In the genomic region with DNA sequence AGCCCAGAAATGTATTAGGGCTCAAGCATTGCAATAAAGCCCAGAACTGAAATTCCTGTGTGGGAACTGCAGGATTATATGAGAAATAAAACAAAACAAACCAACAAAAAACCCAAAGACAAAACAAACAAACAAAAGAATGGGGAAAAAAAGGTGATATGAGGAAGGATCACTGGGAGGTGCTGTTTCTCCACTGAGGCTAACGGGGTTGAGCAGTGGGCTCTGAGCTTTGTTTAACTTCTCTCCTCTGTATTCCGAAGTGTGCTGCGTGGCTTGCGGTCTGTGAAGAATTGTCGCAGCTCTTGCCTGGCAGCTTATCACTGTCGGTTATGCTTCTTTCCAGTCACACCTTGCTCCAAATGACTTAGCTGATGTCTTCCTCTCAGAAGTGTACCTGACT, we compare ENCODE assay signal across 19 cellular contexts.
A peak's percentile ranks its signal among the peaks of the same experiment; 100 is the strongest.
DNase-seq lines count a peak whose midpoint lies in the region; ATAC-seq and TF ChIP-seq lines count a peak whose summit lies in the region.
"Had no signal": no experiment of that assay in that cellular context is flagged by ENCODE, and none has a peak within 500 bp of the region (broad histone marks: within the 10 kb centered on the region; RNA-seq: fewer than 3 reads in every experiment).

No MANE protein-coding gene starts in this region.

- no peaks in the 10 kb centered on the region for H3K79me2 ChIP-seq in SK-N-SH (ENCODE audit: insufficient read depth)

- H3K4me3 ChIP-seq in SK-N-SH (ENCODE audit: low read depth in 2 of 2, low read length in 1 of 2), result peak overlapping the region in 1 of 2 experiments; percentile 4; a peak in 1 of 4 replicates
- H3K4me3 ChIP-seq: heart right ventricle, right atrium auricular region, tibial nerve had no signal

- peaks cover 7% of the 10 kb centered on the region; the same call in 1 of the 2 replicates for H3K9me3 ChIP-seq in SK-N-SH

- no peak overlapping the region for H3K4me2 ChIP-seq in SK-N-SH

- CTCF ChIA-PET in SK-N-SH (lab: Yijun Ruan, JAX), result interaction anchor here (0.8 to 2.5 kb wide), 8 partner anchors 15 to 945 kb away, joined by 3 to 7 read pairs (median 3); no protein-coding TSS in a partner anchor

- TF ChIP-seq RAD21 in SK-N-SH (IDR thresholded peaks at IDR 0.05; ENCODE audit: low read length), result peak; percentile 36; the same call in 1 of the 2 replicates

- H2AFZ ChIP-seq in SK-N-SH (ENCODE audit: low read depth), result no peak overlapping the region

- WGBS in SK-N-SH (ENCODE audit: low lambda C conversion rate), result 55% methylated on average over 6 of the region's 6 CpGs

- no peaks in the 10 kb centered on the region for H3K9me2 ChIP-seq in SK-N-SH

- no peak overlapping the region for H3K27ac ChIP-seq in SK-N-SH (ENCODE audit: low read depth in 2 of 2, low read length in 1 of 2)
- H3K27ac ChIP-seq: heart right ventricle, right atrium auricular region, tibial nerve had no signal

- H3K4me1 ChIP-seq in SK-N-SH (ENCODE audit: control insufficient read depth in 1 of 2, insufficient read depth in 2 of 2, low read depth in 1 of 2, low read length in 1 of 2), result no peaks in the 10 kb centered on the region
- H3K4me1 ChIP-seq: heart right ventricle, right atrium auricular region had no signal

- peaks cover 5% of the 10 kb centered on the region for H3K36me3 Mint-ChIP-seq in type B pancreatic cell
- H3K36me3 Mint-ChIP-seq: CD8-positive, alpha-beta T cell had no signal

- peaks cover 10% of the 10 kb centered on the region for H3K4me1 Mint-ChIP-seq in type B pancreatic cell (ENCODE audit: unreplicated experiment)

- no peaks in the 10 kb centered on the region for H3K27me3 ChIP-seq in SK-N-SH (ENCODE audit: insufficient read depth)
- H3K27me3 ChIP-seq: right atrium auricular region, tibial nerve had no signal

- no peak for TF ChIP-seq CTCF in SK-N-SH (IDR thresholded peaks at IDR 0.05)
- TF ChIP-seq CTCF in type B pancreatic cell (conservative IDR thresholded peaks at IDR 0.05), result peak; percentile 66

- H3K27me3 Mint-ChIP-seq in type B pancreatic cell, result peaks cover 37% of the 10 kb centered on the region

- no peak overlapping the region for H3K4me3 Mint-ChIP-seq in type B pancreatic cell
- H3K4me3 Mint-ChIP-seq: CD8-positive, alpha-beta T cell; natural killer cell treated with Interleukin-12 subunit alpha and Interleukin-12 subunit beta and Interleukin-15 and Interleukin-18, amount 100 ng/mL, for 72 hours had no signal

- POLR2A ChIA-PET in SK-N-SH (lab: Yijun Ruan, JAX), result no interaction called here

- H4K20me1 ChIP-seq in SK-N-SH (ENCODE audit: insufficient read depth), result no peaks in the 10 kb centered on the region

- no peak for ATAC-seq in SK-N-SH treated with all-trans-retinoic acid at 6 μM for 48 hours
- no peak for ATAC-seq in HG03469 (IDR thresholded peaks at IDR 0.05; ENCODE audit: unreplicated experiment)
- ATAC-seq: CD8-positive, alpha-beta T cell; heart right ventricle; natural killer cell treated with Interleukin-12 subunit alpha and Interleukin-12 subunit beta and Interleukin-15 and Interleukin-18, amount 100 ng/mL, for 72 hours had no signal

- no peaks in the 10 kb centered on the region for H3K36me3 ChIP-seq in SK-N-SH (replicated peaks in 1 of 2; ENCODE audit: control insufficient read depth in 1 of 2, insufficient read depth in 2 of 2, low read length in 1 of 2)
- H3K36me3 ChIP-seq: heart right ventricle, right atrium auricular region, tibial nerve had no signal

- peaks cover 5% of the 10 kb centered on the region for H3K9me3 Mint-ChIP-seq in type B pancreatic cell

- H3F3A ChIP-seq in SK-N-SH (replicated peaks; ENCODE audit: insufficient read depth), result no peaks in the 10 kb centered on the region

- TF ChIP-seq EP300 in SK-N-SH (IDR thresholded peaks at IDR 0.05; ENCODE audit: borderline replicate concordance in 1 of 2, low read depth in 1 of 2, low read length in 1 of 2), result no peak

- DNase-seq in SK-N-SH, result no peak
- peak; percentile 5 for DNase-seq in NCI-H82 treated with DMSO at 0.1 percent for 48 hours (lab: John Stamatoyannopoulos, UW; ENCODE audit: unreplicated experiment)
- peak; percentile 25 for DNase-seq in iPS-NIHi11 (ENCODE audit: low spot score)
- DNase-seq in type B pancreatic cell (ENCODE audit: extremely low spot score, unreplicated experiment), result no peak
- no peak for DNase-seq in NCI-H187 treated with DMSO at 0.1 percent for 48 hours (lab: John Stamatoyannopoulos, UW)
- DNase-seq in stimulated activated CD4-positive, alpha-beta T cell treated with anti-CD3 and anti-CD28 coated beads, Interleukin-2, amount 100 ng/mL, for 48 hours, result no peak
- DNase-seq: activated naive CD4-positive, alpha-beta T cell; activated T-cell treated with anti-CD3 and anti-CD28 coated beads for 4 hours; anterior cingulate cortex; CD8-positive, alpha-beta T cell; effector memory CD4-positive, alpha-beta T cell; heart right ventricle; kidney; stimulated activated naive CD4-positive, alpha-beta T cell had no signal

- no peak overlapping the region for H3K9ac ChIP-seq in SK-N-SH

- no peak overlapping the region for H3K27ac Mint-ChIP-seq in type B pancreatic cell
- H3K27ac Mint-ChIP-seq: CD8-positive, alpha-beta T cell; natural killer cell treated with Interleukin-12 subunit alpha and Interleukin-12 subunit beta and Interleukin-15 and Interleukin-18, amount 100 ng/mL, for 72 hours had no signal

TF ChIP-seq in SK-N-SH, 30 proteins besides CTCF, POLR2A, EP300 and RAD21 (continues in another document):
- TF ChIP-seq FOXJ3 (CRISPR knock-in tag; IDR thresholded peaks at IDR 0.05) (no peak), CHD2 (IDR thresholded peaks at IDR 0.05; ENCODE audit: low read length, partially characterized antibody) (no peak), JUND (IDR thresholded peaks at IDR 0.05) (no peak), EZH2phosphoT487 (IDR thresholded peaks at IDR 0.05; ENCODE audit: borderline replicate concordance, low read depth) (no peak), MXI1 (IDR thresholded peaks at IDR 0.05; ENCODE audit: low read depth, low read length) (no peak), RFX5 (IDR thresholded peaks at IDR 0.05; ENCODE audit: low read length) (no peak), TCF12 (IDR thresholded peaks at IDR 0.05) (no peak)
- TF ChIP-seq, protein P1, sequence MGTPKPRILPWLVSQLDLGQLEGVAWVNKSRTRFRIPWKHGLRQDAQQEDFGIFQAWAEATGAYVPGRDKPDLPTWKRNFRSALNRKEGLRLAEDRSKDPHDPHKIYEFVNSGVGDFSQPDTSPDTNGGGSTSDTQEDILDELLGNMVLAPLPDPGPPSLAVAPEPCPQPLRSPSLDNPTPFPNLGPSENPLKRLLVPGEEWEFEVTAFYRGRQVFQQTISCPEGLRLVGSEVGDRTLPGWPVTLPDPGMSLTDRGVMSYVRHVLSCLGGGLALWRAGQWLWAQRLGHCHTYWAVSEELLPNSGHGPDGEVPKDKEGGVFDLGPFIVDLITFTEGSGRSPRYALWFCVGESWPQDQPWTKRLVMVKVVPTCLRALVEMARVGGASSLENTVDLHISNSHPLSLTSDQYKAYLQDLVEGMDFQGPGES (IDR thresholded peaks at IDR 0.05; ENCODE audit: low read depth, low read length), result no peak
- TF ChIP-seq, protein P2, sequence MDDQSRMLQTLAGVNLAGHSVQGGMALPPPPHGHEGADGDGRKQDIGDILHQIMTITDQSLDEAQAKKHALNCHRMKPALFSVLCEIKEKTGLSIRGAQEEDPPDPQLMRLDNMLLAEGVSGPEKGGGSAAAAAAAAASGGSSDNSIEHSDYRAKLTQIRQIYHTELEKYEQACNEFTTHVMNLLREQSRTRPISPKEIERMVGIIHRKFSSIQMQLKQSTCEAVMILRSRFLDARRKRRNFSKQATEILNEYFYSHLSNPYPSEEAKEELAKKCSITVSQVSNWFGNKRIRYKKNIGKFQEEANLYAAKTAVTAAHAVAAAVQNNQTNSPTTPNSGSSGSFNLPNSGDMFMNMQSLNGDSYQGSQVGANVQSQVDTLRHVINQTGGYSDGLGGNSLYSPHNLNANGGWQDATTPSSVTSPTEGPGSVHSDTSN (IDR thresholded peaks at IDR 0.05), result no peak

TF ChIP-seq in SK-N-SH treated with all-trans-retinoic acid at 6 μM for 48 hours, 23 proteins besides CTCF, POLR2A, EP300 and RAD21:
- TF ChIP-seq, protein P3, sequence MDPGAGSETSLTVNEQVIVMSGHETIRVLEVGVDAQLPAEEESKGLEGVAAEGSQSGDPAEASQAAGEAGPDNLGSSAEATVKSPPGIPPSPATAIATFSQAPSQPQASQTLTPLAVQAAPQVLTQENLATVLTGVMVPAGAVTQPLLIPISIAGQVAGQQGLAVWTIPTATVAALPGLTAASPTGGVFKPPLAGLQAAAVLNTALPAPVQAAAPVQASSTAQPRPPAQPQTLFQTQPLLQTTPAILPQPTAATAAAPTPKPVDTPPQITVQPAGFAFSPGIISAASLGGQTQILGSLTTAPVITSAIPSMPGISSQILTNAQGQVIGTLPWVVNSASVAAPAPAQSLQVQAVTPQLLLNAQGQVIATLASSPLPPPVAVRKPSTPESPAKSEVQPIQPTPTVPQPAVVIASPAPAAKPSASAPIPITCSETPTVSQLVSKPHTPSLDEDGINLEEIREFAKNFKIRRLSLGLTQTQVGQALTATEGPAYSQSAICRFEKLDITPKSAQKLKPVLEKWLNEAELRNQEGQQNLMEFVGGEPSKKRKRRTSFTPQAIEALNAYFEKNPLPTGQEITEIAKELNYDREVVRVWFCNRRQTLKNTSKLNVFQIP (CRISPR knock-in tag; IDR thresholded peaks at IDR 0.05; ENCODE audit: borderline replicate concordance, low read depth), result no peak
- TF ChIP-seq OSR1 (CRISPR knock-in tag; IDR thresholded peaks at IDR 0.05) (no peak), PATZ1 (CRISPR knock-in tag; IDR thresholded peaks at IDR 0.05; ENCODE audit: borderline replicate concordance) (no peak), ARNTL (CRISPR knock-in tag; IDR thresholded peaks at IDR 0.05; ENCODE audit: borderline replicate concordance, low read depth) (no peak), BACH2 (CRISPR knock-in tag; IDR thresholded peaks at IDR 0.05; ENCODE audit: borderline replicate concordance) (no peak), PPARA (CRISPR knock-in tag; IDR thresholded peaks at IDR 0.05; ENCODE audit: borderline replicate concordance) (no peak)
TF ChIP-seq in SK-N-SH treated with all-trans-retinoic acid at 6 μM for 48 hours: peak in this region for 0.

Comparison
In these comparisons a context has a peak if more than half of its experiments do, and no peak if none do; other contexts are left out.
1. DNase-seq: peak in NCI-H82 treated with DMSO at 0.1 percent for 48 hours (single experiment) and iPS-NIHi11 (single experiment); none in SK-N-SH (single experiment), type B pancreatic cell (single experiment), NCI-H187 treated with DMSO at 0.1 percent for 48 hours (single experiment) and stimulated activated CD4-positive, alpha-beta T cell treated with anti-CD3 and anti-CD28 coated beads, Interleukin-2, amount 100 ng/mL, for 48 hours (0 of 2).